ENCODE assay signal across 1 cellular context in the genomic region with DNA sequence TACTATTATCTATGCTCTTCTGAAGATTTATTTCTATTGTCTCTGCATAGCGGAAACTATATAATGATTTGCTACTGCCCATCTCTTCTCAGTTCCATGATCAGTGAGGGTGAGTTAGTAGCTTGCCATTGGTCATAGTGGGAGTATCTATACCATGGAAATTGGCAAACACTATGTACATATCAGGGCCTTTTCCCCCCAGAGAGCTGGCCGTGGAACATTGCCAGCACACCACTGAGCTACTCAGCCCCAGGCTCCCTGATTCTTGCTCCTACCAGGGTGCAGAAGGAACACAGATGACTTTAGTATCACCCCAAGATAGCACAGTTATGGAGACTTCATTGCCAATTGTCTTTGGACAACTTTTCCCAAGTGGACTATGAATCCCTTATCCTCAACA.
TF ChIP-seq lines count a peak whose summit lies in the region.

No MANE protein-coding gene starts in this region.

TF ChIP-seq in WTC11, 78 proteins besides CTCF, POLR2A, EP300 and RAD21 (continued from another document):
- TF ChIP-seq ZNF281 (CRISPR knock-in tag; IDR thresholded peaks at IDR 0.05), result no peak
- TF ChIP-seq HMGA2 (CRISPR knock-in tag; IDR thresholded peaks at IDR 0.05), result no peak
- TF ChIP-seq FOXK1 (CRISPR knock-in tag; IDR thresholded peaks at IDR 0.05), result no peak
- no peak for TF ChIP-seq GTF2I (CRISPR knock-in tag; conservative IDR thresholded peaks at IDR 0.05)
- no peak for TF ChIP-seq ZNF219 (CRISPR knock-in tag; IDR thresholded peaks at IDR 0.05; ENCODE audit: borderline replicate concordance)
- TF ChIP-seq NFYB (CRISPR knock-in tag; conservative IDR thresholded peaks at IDR 0.05; ENCODE audit: low read depth), result no peak
